9 cellular contexts compared by ENCODE assay signal in genomic region chr9:26954050-26954508, GRCh38. TPM values are rescaled to one million over a fixed set of nuclear protein-coding genes. Genes with fewer than 3 reads are reported as not detected.
DNase-seq lines count a peak whose midpoint lies in the region; ATAC-seq, FAIRE-seq and TF ChIP-seq lines count a peak whose summit lies in the region.
"Had no signal": no experiment of that assay in that cellular context is flagged by ENCODE, and none has a peak within 500 bp of the region (broad histone marks: within the 10 kb centered on the region; RNA-seq: fewer than 3 reads in every experiment).

No MANE protein-coding gene starts in this region.

- H3K4me1 ChIP-seq in IMR-90 (ENCODE audit: control insufficient read depth, insufficient read depth, low read length), result no peaks in the 10 kb centered on the region
- H3K4me1 ChIP-seq in colonic mucosa, result no peaks in the 10 kb centered on the region

- H4K5ac ChIP-seq in IMR-90 (ENCODE audit: low read depth, low read length), result no peak overlapping the region

- H3K36me3 Mint-ChIP-seq in activated naive CD8-positive, alpha-beta T cell treated with anti-CD3 and anti-CD28 coated beads for 36 hours, result no peaks in the 10 kb centered on the region

- no TSS peak for BruUV-seq in IMR-90 (replicated peaks; lab: Mats Ljungman, UMichigan)

- H3K56ac ChIP-seq in IMR-90 (ENCODE audit: extremely low read depth, insufficient read depth, low read length), result no peak overlapping the region

- in situ Hi-C loops in IMR-90 (cut with MboI; ENCODE audit: low sequenced_read_pairs), result no loop called here

- no peak overlapping the region for H3K4me3 ChIP-seq in IMR-90 (ENCODE audit: insufficient read depth, low read depth, low read length)
- no peak overlapping the region for H3K4me3 ChIP-seq in colonic mucosa
- H3K4me3 ChIP-seq: lung had no signal

- no peak overlapping the region for H3K4me3 Mint-ChIP-seq in activated naive CD8-positive, alpha-beta T cell treated with anti-CD3 and anti-CD28 coated beads for 36 hours

- TF ChIP-seq CTCF in IMR-90 (conservative IDR thresholded peaks at IDR 0.05; ENCODE audit: low read depth, low read length) (no peak), colonic mucosa (IDR thresholded peaks at IDR 0.05) (no peak)

- H2BK120ac ChIP-seq in IMR-90 (ENCODE audit: low read depth, low read length), result no peak overlapping the region

- H3K9me1 ChIP-seq in IMR-90 (ENCODE audit: insufficient read depth, low read length), result peaks cover 4% of the 10 kb centered on the region

- H4K91ac ChIP-seq in IMR-90 (ENCODE audit: insufficient read depth, low read depth, low read length), result no peak overlapping the region

- H3K9me3 ChIP-seq in IMR-90 (ENCODE audit: control insufficient read depth, insufficient read depth, low read length) (no peaks in the 10 kb centered on the region), colonic mucosa (no peaks in the 10 kb centered on the region)

- TF ChIP-seq POLR2A in IMR-90 (IDR thresholded peaks at IDR 0.05; ENCODE audit: low read depth, low read length), result no peak

- H2BK20ac ChIP-seq in IMR-90 (ENCODE audit: low read depth, low read length), result no peak overlapping the region

- H2AK5ac ChIP-seq in IMR-90 (ENCODE audit: low read depth, low read length), result no peak overlapping the region

- H3K9me3 Mint-ChIP-seq in activated naive CD8-positive, alpha-beta T cell treated with anti-CD3 and anti-CD28 coated beads for 36 hours, result no peaks in the 10 kb centered on the region

- POLR2A ChIA-PET in IMR-90 (lab: Charles Lee; ENCODE audit: unreplicated experiment), result no interaction called here

- no peak overlapping the region for H3K4me2 ChIP-seq in IMR-90 (ENCODE audit: low read depth, low read length)

- 80% methylated on average over 1 of the region's 3 CpGs; no CpG with 5 or more reads in 1 of the 2 experiments for WGBS in IMR-90 (ENCODE audit: extremely low coverage in 2 of 2, insufficient read length in 1 of 2), 2 experiments

- FAIRE-seq in GM18507 (lab: Jason Lieb, UNC), result peak; percentile 87

- CTCF ChIA-PET in IMR-90 (lab: Yijun Ruan, JAX), result interaction anchor here (1.2 kb wide), 1 partner anchor 15 kb away, joined by 3 read pairs; no protein-coding TSS in a partner anchor

- peaks cover 10 to 18% of the 10 kb centered on the region in 2 experiments; a peak in 3 of 4 replicates for H3K79me1 ChIP-seq in IMR-90 (ENCODE audit: low read depth in 1 of 2, low read length in 2 of 2)

- H3K27ac ChIP-seq in IMR-90 (ENCODE audit: insufficient read depth, low read length), result no peak overlapping the region
- H3K27ac ChIP-seq in colonic mucosa, result no peak overlapping the region
- H3K27ac ChIP-seq: epithelial cell of prostate had no signal

- H3K14ac ChIP-seq in IMR-90 (replicated peaks; ENCODE audit: low read depth, low read length), result no peak overlapping the region

- peaks cover 28% of the 10 kb centered on the region for H3K4me1 Mint-ChIP-seq in activated naive CD8-positive, alpha-beta T cell treated with anti-CD3 and anti-CD28 coated beads for 36 hours

- H4K8ac ChIP-seq in IMR-90 (ENCODE audit: low read depth in 2 of 2, low read length in 2 of 2), result no peak overlapping the region; a peak in 1 of 4 replicates

- H3K27me3 Mint-ChIP-seq in activated naive CD8-positive, alpha-beta T cell treated with anti-CD3 and anti-CD28 coated beads for 36 hours, result no peaks in the 10 kb centered on the region

- H3K18ac ChIP-seq in IMR-90 (ENCODE audit: low read depth, low read length), result no peak overlapping the region

- H3K36me3 ChIP-seq in IMR-90 (ENCODE audit: control insufficient read depth, insufficient read depth, low read length), result no peaks in the 10 kb centered on the region
- H3K36me3 ChIP-seq in colonic mucosa, result no peaks in the 10 kb centered on the region

- DNase-seq in GM18507 (ENCODE audit: extremely low spot score, insufficient read length, low read depth), result no peak
- DNase-seq in IMR-90, result peak; percentile 23
- DNase-seq in activated naive CD8-positive, alpha-beta T cell treated with anti-CD3 and anti-CD28 coated beads for 36 hours, result no peak
- DNase-seq in pons (ENCODE audit: low spot score), result peak; percentile 52
- DNase-seq in NCI-H2227 treated with DMSO at 0.1 percent for 48 hours (lab: John Stamatoyannopoulos, UW), result no peak
- no peak for DNase-seq in HuH-7 (ENCODE audit: low spot score)
- DNase-seq in colonic mucosa, result no peak

- no peak overlapping the region for H2AK9ac ChIP-seq in IMR-90 (replicated peaks; ENCODE audit: low read depth, low read length, poor library complexity)

- H3K9ac ChIP-seq in IMR-90 (ENCODE audit: low read depth, low read length) (no peak overlapping the region), colonic mucosa (ENCODE audit: low read depth in 2 of 2, low read length in 2 of 2) (no peak overlapping the region)

- no peak for TF ChIP-seq RAD21 in IMR-90 (IDR thresholded peaks at IDR 0.05; ENCODE audit: low read length)

- dilution Hi-C loops in IMR-90 (cut with HindIII; ENCODE audit: low sequenced_read_pairs, unreplicated experiment), result no loop called here

- no peak overlapping the region for H2BK15ac ChIP-seq in IMR-90 (ENCODE audit: low read depth, low read length)

- no peak overlapping the region for H3K4ac ChIP-seq in IMR-90 (ENCODE audit: low read depth, low read length)

- no peaks in the 10 kb centered on the region for H3K27me3 ChIP-seq in IMR-90 (ENCODE audit: control insufficient read depth, insufficient read depth, low read length)
- no peaks in the 10 kb centered on the region for H3K27me3 ChIP-seq in colonic mucosa

- H4K20me1 ChIP-seq in IMR-90 (ENCODE audit: insufficient read depth, low read length), result no peaks in the 10 kb centered on the region

- H3K27ac Mint-ChIP-seq in activated naive CD8-positive, alpha-beta T cell treated with anti-CD3 and anti-CD28 coated beads for 36 hours, result peak overlapping the region; percentile 49

- ATAC-seq in IMR-90 (ENCODE audit: low read depth), result no peak

- intact Hi-C loops in IMR-90 (cut with micrococcal nuclease), result no loop called here
- intact Hi-C loops in colonic mucosa (cut with DNase I), result no loop called here

- no peak overlapping the region for H3K23ac ChIP-seq in IMR-90 (ENCODE audit: low read depth, low read length)

- no peak overlapping the region for H2AFZ ChIP-seq in IMR-90 (replicated peaks; ENCODE audit: low read length, poor library complexity)

- no peak overlapping the region for H2BK5ac ChIP-seq in IMR-90 (ENCODE audit: low read depth, low read length, poor library complexity, severe bottlenecking)

TF ChIP-seq in IMR-90, 13 proteins besides CTCF, POLR2A, EP300 and RAD21:
- no peak for TF ChIP-seq BHLHE40 (IDR thresholded peaks at IDR 0.05; ENCODE audit: low read depth, low read length)
- TF ChIP-seq MAFK (IDR thresholded peaks at IDR 0.05; ENCODE audit: low read depth, low read length), result no peak
- no peak for TF ChIP-seq RFX5 (IDR thresholded peaks at IDR 0.05; ENCODE audit: low read depth, low read length)
- no peak for TF ChIP-seq ELK1 (IDR thresholded peaks at IDR 0.05; ENCODE audit: borderline replicate concordance, low read depth, low read length)
- TF ChIP-seq FOS (IDR thresholded peaks at IDR 0.05; ENCODE audit: low read depth, low read length), result no peak
- no peak for TF ChIP-seq NFE2L2 (IDR thresholded peaks at IDR 0.05; ENCODE audit: low read depth, low read length)
- TF ChIP-seq RCOR1 (IDR thresholded peaks at IDR 0.05; ENCODE audit: insufficient replicate concordance, low read length), result no peak
- TF ChIP-seq CEBPB (IDR thresholded peaks at IDR 0.05; ENCODE audit: low read depth, low read length), result no peak
- no peak for TF ChIP-seq SMC3 (IDR thresholded peaks at IDR 0.05; ENCODE audit: low read depth, low read length)
- no peak for TF ChIP-seq MXI1 (IDR thresholded peaks at IDR 0.05; ENCODE audit: borderline replicate concordance, low read depth, low read length)

RNA-seq across cellular contexts. Expression of gene IFT74, which starts 2.1 kb away (rescaled TPM):
- total RNA-seq in IMR-90 (2012; rRNA removed) (11.9 and 12.2 TPM in 2 replicates), colonic mucosa (10 to 100 TPM; 12.3 to 14.8 TPM)
- polyA plus RNA-seq in IMR-90 (2012; rRNA removed), result 4.5 and 4.6 TPM in 2 replicates
- 0.27 and 4.2 TPM in 2 replicates for polyA plus RNA-seq in IMR-90 (2012; cell fraction: cytosol; rRNA removed)
- 1.7 and 5.8 TPM in 2 replicates for polyA plus RNA-seq in IMR-90 (2012; cell fraction: nucleus; rRNA removed; ENCODE audit: low replicate concordance)
- 10 to 100 TPM; 11.0 to 12.4 TPM for total RNA-seq in activated naive CD8-positive, alpha-beta T cell treated with anti-CD3 and anti-CD28 coated beads for 36 hours

RNA-seq across cellular contexts. Expression of gene PLAA, which starts 7.0 kb away (rescaled TPM):
- total RNA-seq in IMR-90 (2012; rRNA removed), result 24.4 and 37.8 TPM in 2 replicates
- polyA plus RNA-seq in IMR-90 (2012; rRNA removed), result 18.1 and 18.2 TPM in 2 replicates
- polyA plus RNA-seq in IMR-90 (2012; cell fraction: cytosol; rRNA removed), result 5.6 and 7.1 TPM in 2 replicates
- 5.4 and 10.9 TPM in 2 replicates for polyA plus RNA-seq in IMR-90 (2012; cell fraction: nucleus; rRNA removed; ENCODE audit: low replicate concordance)
- 10 to 100 TPM; 42.5 to 45.3 TPM for total RNA-seq in activated naive CD8-positive, alpha-beta T cell treated with anti-CD3 and anti-CD28 coated beads for 36 hours
- total RNA-seq in colonic mucosa, result 10 to 100 TPM; 24.4 to 32.4 TPM

RNA-seq across cellular contexts. Expression of gene LRRC19, which starts 51.4 kb away (rescaled TPM):
- total RNA-seq in IMR-90 (2012; rRNA removed) (not detected in 2 replicates), colonic mucosa (100 to 1,000 TPM in 1 of 2 donors, 10 to 100 TPM in 1; 48.9 to 130 TPM)
- not detected in 2 replicates for polyA plus RNA-seq in IMR-90 (2012; rRNA removed)
- not detected in 2 replicates for polyA plus RNA-seq in IMR-90 (2012; cell fraction: cytosol; rRNA removed)
- polyA plus RNA-seq in IMR-90 (2012; cell fraction: nucleus; rRNA removed; ENCODE audit: low replicate concordance), result not detected in 2 replicates
- total RNA-seq in activated naive CD8-positive, alpha-beta T cell treated with anti-CD3 and anti-CD28 coated beads for 36 hours, result not detected

Comparison
In these comparisons a context has a peak if more than half of its experiments do, and no peak if none do; other contexts are left out.
1. DNase-seq: peak in IMR-90 (single experiment) and pons (single experiment); none in GM18507 (single experiment), activated naive CD8-positive, alpha-beta T cell treated with anti-CD3 and anti-CD28 coated beads for 36 hours (single experiment), NCI-H2227 treated with DMSO at 0.1 percent for 48 hours (single experiment), HuH-7 (single experiment) and colonic mucosa (single experiment).
2. RNA of gene LRRC19, which starts 51.4 kb away (total RNA-seq): 48.9 to 130 TPM in colonic mucosa; not detected in IMR-90 and not detected in activated naive CD8-positive, alpha-beta T cell treated with anti-CD3 and anti-CD28 coated beads for 36 hours; every median in the first group is over 10 times any median in the second.